ENCODE assay signal across 14 cellular contexts in genomic region chr9:106717686-106718085, GRCh38.
A peak's percentile ranks its signal among the peaks of the same experiment; 100 is the strongest.
DNase-seq lines count a peak whose midpoint lies in the region; ATAC-seq and TF ChIP-seq lines count a peak whose summit lies in the region.
"Had no signal": no experiment of that assay in that cellular context is flagged by ENCODE, and none has a peak within 500 bp of the region (broad histone marks: within the 10 kb centered on the region; RNA-seq: fewer than 3 reads in every experiment).

No MANE protein-coding gene starts in this region.

- H3K79me2 ChIP-seq in GM23248 (ENCODE audit: insufficient read depth) (no peaks in the 10 kb centered on the region), SK-N-SH (ENCODE audit: insufficient read depth) (no peaks in the 10 kb centered on the region)

- H4K20me1 ChIP-seq in GM23248 (ENCODE audit: insufficient read depth) (no peaks in the 10 kb centered on the region), SK-N-SH (ENCODE audit: insufficient read depth) (no peaks in the 10 kb centered on the region)

- in situ Hi-C loops in GM23248 (cut with MboI): no loop called here

- H2AFZ ChIP-seq in GM23248 (no peak overlapping the region), SK-N-SH (ENCODE audit: low read depth) (peak overlapping the region; percentile 65; the same call in 1 of the 2 replicates)

- H3K9ac ChIP-seq in GM23248 (no peak overlapping the region), SK-N-SH (no peak overlapping the region)

- TF ChIP-seq CTCF in SK-N-SH (IDR thresholded peaks at IDR 0.05): peak; percentile 9; the same call in 1 of the 2 replicates

- CTCF ChIA-PET in SK-N-SH (lab: Yijun Ruan, JAX): interaction anchor here (0.9 kb wide), 1 partner anchor 13 kb away, joined by 3 read pairs; no protein-coding TSS in a partner anchor

- H3K4me1 ChIP-seq in GM23248 (ENCODE audit: insufficient read depth) (peaks cover 19% of the 10 kb centered on the region), SK-N-SH (ENCODE audit: control insufficient read depth in 1 of 2, insufficient read depth in 2 of 2, low read depth in 1 of 2, low read length in 1 of 2) (peaks cover 0 to 11% of the 10 kb centered on the region in 2 experiments; a peak in 1 of 4 replicates)

- H3K27me3 ChIP-seq in GM23248 (replicated peaks; ENCODE audit: insufficient read depth): no peaks in the 10 kb centered on the region
- no peaks in the 10 kb centered on the region for H3K27me3 ChIP-seq in SK-N-SH (ENCODE audit: insufficient read depth)
- H3K27me3 ChIP-seq: right atrium auricular region had no signal

- H3K4me2 ChIP-seq in GM23248 (ENCODE audit: unreplicated experiment) (peak overlapping the region; percentile 48), SK-N-SH (peak overlapping the region; percentile 13; the same call in 1 of the 2 replicates)

- H3K9me2 ChIP-seq in GM23248 (ENCODE audit: insufficient read depth) (no peaks in the 10 kb centered on the region), SK-N-SH (no peaks in the 10 kb centered on the region)

- 0 out of 2 replicates have a peak, but pooled peaks have one; percentile 4 for TF ChIP-seq RAD21 in SK-N-SH (IDR thresholded peaks at IDR 0.05; ENCODE audit: low read length)

- H3F3A ChIP-seq in GM23248 (ENCODE audit: insufficient read depth) (peaks cover 8% of the 10 kb centered on the region; the same call in 1 of the 2 replicates), SK-N-SH (replicated peaks; ENCODE audit: insufficient read depth) (peaks cover 11% of the 10 kb centered on the region)

- H3K27ac ChIP-seq in GM23248 (no peak overlapping the region), SK-N-SH (ENCODE audit: low read depth in 2 of 2, low read length in 1 of 2) (peak overlapping the region in 1 of 2 experiments; percentile 59; a peak in 3 of 4 replicates)
- H3K27ac ChIP-seq: coronary artery, right atrium auricular region had no signal

- no peak for ATAC-seq in esophagus mucosa
- no peak for ATAC-seq in HG03460 (IDR thresholded peaks at IDR 0.05; ENCODE audit: unreplicated experiment)

- no peak overlapping the region for H3K4me3 ChIP-seq in GM23248
- no peak overlapping the region for H3K4me3 ChIP-seq in SK-N-SH (ENCODE audit: low read depth in 2 of 2, low read length in 1 of 2)
- H3K4me3 ChIP-seq: coronary artery, right atrium auricular region had no signal

- H3K36me3 ChIP-seq in GM23248 (ENCODE audit: low read depth) (no peaks in the 10 kb centered on the region), SK-N-SH (replicated peaks in 1 of 2; ENCODE audit: control insufficient read depth in 1 of 2, insufficient read depth in 2 of 2, low read length in 1 of 2) (no peaks in the 10 kb centered on the region)
- H3K36me3 ChIP-seq: right atrium auricular region had no signal

- H3K9me3 ChIP-seq in GM23248 (ENCODE audit: low read depth) (no peaks in the 10 kb centered on the region), SK-N-SH (no peaks in the 10 kb centered on the region)
- H3K9me3 ChIP-seq: right atrium auricular region had no signal

- POLR2A ChIA-PET in SK-N-SH (lab: Yijun Ruan, JAX): no interaction called here

- DNase-seq in GM23248 (peak; percentile 58), SK-N-SH (no peak), fibroblast of the conjunctiva (ENCODE audit: low read depth) (peak; percentile 52), renal cortical epithelial cell (ENCODE audit: low read depth) (peak; percentile 90), NCI-H748 (lab: John Stamatoyannopoulos, UW; ENCODE audit: unreplicated experiment) (no peak)
- no peak for DNase-seq in activated naive CD4-positive, alpha-beta T cell (lab: John Stamatoyannopoulos, UW)
- DNase-seq: activated T-cell treated with anti-CD3 and anti-CD28 coated beads, Interleukin-2, amount 50 U/mL, for 24 hours; KBM-7; NCI-H510A; T-helper 2 cell had no signal

- WGBS in GM23248 (ENCODE audit: low coverage in 1 of 2, low lambda C conversion rate in 2 of 2, missing lambda C conversion rate in 2 of 2), 2 experiments: 1 to 7% methylated on average over 2 of the region's 2 CpGs
- 12% methylated on average over 2 of the region's 2 CpGs for WGBS in SK-N-SH (ENCODE audit: low lambda C conversion rate)

- no peak for TF ChIP-seq EP300 in SK-N-SH (IDR thresholded peaks at IDR 0.05; ENCODE audit: borderline replicate concordance in 1 of 2, low read depth in 1 of 2, low read length in 1 of 2)

TF ChIP-seq in SK-N-SH, 30 proteins besides CTCF, POLR2A, EP300 and RAD21:
- peak; percentile 47; the same call in 1 of the 2 replicates for TF ChIP-seq JUND (IDR thresholded peaks at IDR 0.05)
- TF ChIP-seq IRF3 (IDR thresholded peaks at IDR 0.05; ENCODE audit: low read depth, low read length): no peak
- TF ChIP-seq ZBTB33 (IDR thresholded peaks at IDR 0.05; ENCODE audit: borderline replicate concordance, low read depth): no peak
- TF ChIP-seq GABPA (IDR thresholded peaks at IDR 0.05; ENCODE audit: low read depth): no peak
- TF ChIP-seq TEAD4 (IDR thresholded peaks at IDR 0.05; ENCODE audit: borderline replicate concordance, insufficient read depth): 0 out of 2 replicates have a peak, but pooled peaks have one; percentile 27
- TF ChIP-seq MXI1 (IDR thresholded peaks at IDR 0.05; ENCODE audit: low read depth, low read length): no peak
- no peak for TF ChIP-seq MEF2A (IDR thresholded peaks at IDR 0.05; ENCODE audit: borderline replicate concordance, low read depth)
- TF ChIP-seq FOSL2 (IDR thresholded peaks at IDR 0.05; ENCODE audit: borderline replicate concordance, low read depth): peak; percentile 55; the same call in 1 of the 2 replicates
- TF ChIP-seq FOXJ3 (CRISPR knock-in tag; IDR thresholded peaks at IDR 0.05): no peak
- TF ChIP-seq SMC3 (IDR thresholded peaks at IDR 0.05; ENCODE audit: low read depth, low read length): no peak
- TF ChIP-seq MAX (IDR thresholded peaks at IDR 0.05; ENCODE audit: low read depth): no peak
TF ChIP-seq in SK-N-SH: peak in this region for 3.

Comparison
In these comparisons a context has a peak if more than half of its experiments do, and no peak if none do; other contexts are left out.
1. DNase-seq: peak in GM23248 (single experiment), fibroblast of the conjunctiva (single experiment) and renal cortical epithelial cell (single experiment); none in SK-N-SH (single experiment), activated naive CD4-positive, alpha-beta T cell (0 of 4) and NCI-H748 (single experiment).